In the genomic region with DNA sequence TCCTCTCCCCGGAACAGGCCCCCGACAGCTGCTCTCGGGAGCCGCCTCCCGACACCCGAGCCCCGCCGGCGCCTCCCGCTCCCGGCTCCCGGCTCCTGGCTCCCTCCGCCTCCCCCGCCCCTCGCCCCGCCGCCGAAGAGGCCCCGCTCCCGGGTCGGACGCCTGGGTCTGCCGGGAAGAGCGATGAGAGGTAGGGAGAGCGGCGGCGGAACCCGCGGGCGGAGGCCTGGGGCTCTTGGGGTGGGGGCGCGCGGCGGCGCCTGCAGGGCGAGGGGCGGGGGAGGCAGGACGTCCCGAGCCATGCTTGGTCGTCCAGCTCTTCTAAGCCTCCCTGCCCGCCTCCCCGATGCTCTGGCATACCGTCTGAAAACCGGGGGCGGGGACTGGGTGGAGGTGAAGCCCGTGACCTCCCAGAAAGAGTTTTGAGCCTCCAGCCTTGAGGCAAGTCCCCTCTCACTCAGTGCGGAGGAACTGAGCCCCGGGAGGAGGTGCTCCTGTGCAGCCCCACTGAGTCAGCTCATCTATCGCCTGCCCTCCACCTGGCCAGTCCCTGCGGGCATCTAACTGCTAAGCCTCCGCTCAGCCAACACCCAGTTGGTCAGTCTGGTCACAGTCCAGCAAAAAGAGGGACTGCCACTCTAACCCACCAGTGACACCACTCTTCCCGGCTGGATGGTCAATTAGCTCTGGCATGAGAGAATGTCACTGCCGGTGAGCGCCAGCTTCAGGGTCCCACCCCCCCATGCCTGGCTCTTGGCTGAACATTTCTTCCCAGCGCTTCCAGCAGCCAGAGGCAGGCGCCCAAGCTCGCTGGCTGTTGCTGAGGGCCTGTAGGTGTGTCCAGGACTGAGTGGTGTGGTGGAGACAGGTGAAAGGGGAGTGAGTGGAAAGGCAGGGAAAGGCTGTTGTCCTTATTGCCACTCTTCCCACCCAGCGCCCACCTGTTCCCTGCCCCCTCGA, we compare ENCODE assay signal across 8 cellular contexts. TPM values are rescaled to one million over a fixed set of nuclear protein-coding genes. Genes with fewer than 3 reads are reported as not detected.
DNase-seq lines count a peak whose midpoint lies in the region; ATAC-seq and TF ChIP-seq lines count a peak whose summit lies in the region.

No MANE protein-coding gene starts in this region.

- H3K27ac ChIP-seq in fibroblast of lung (ENCODE audit: insufficient read depth, low read length), result no peak overlapping the region
- peak overlapping the region; percentile 89 to 96 (median 94) for H3K27ac ChIP-seq in transverse colon

- H3K36me3 Mint-ChIP-seq in naive thymus-derived CD8-positive, alpha-beta T cell, result peaks cover 0 to 4% (median 3%) of the 10 kb centered on the region in 3 donors

- H3K36me3 ChIP-seq in GM06990 (ENCODE audit: control insufficient read depth, insufficient read depth, low read length) (peaks cover 1% of the 10 kb centered on the region; the same call in 1 of the 2 replicates), fibroblast of lung (ENCODE audit: control insufficient read depth, insufficient read depth, low read length) (no peaks in the 10 kb centered on the region), transverse colon (no peaks in the 10 kb centered on the region)

- H3K4me2 ChIP-seq in fibroblast of lung (ENCODE audit: extremely low read depth, insufficient read depth, low read length), result peak overlapping the region; percentile 83

- intact Hi-C loops in transverse colon (cut with DNase I; ENCODE audit: low total_unique reads), result loop anchor here (10.0 kb wide), 1 partner anchor 210 kb away; the partner anchor contains the start of gene DHX16

- H4K20me1 ChIP-seq in fibroblast of lung (ENCODE audit: control insufficient read depth, extremely low read depth, insufficient read depth, low read length), result no peaks in the 10 kb centered on the region

- peak overlapping the region; percentile 70 to 94 (median 84) for H3K4me3 Mint-ChIP-seq in naive thymus-derived CD8-positive, alpha-beta T cell

- POLR2A ChIA-PET in naive thymus-derived CD8-positive, alpha-beta T cell (lab: Charles Lee), result interaction anchor here (0.6 to 4.8 kb wide), 11 partner anchors 22 to 297 kb away, joined by 3 to 34 read pairs (median 3); partner anchors contain the start of genes FLOT1, GTF2H4, IER3 and VARS2

- peak overlapping the region; percentile 67 for H3K4me3 ChIP-seq in GM06990 (replicated peaks; ENCODE audit: low read depth, low read length)
- H3K4me3 ChIP-seq in NB4 (ENCODE audit: low read depth, low read length), result no peak overlapping the region
- H3K4me3 ChIP-seq in fibroblast of lung (replicated peaks in 1 of 4; ENCODE audit: control extremely low read depth in 1 of 4, insufficient read depth in 1 of 4, low read depth in 3 of 4, low read length in 4 of 4), result peak overlapping the region; percentile 44 to 81 (median 60)
- peak overlapping the region; percentile 70 to 97 (median 86) for H3K4me3 ChIP-seq in transverse colon

- H3K27me3 ChIP-seq in GM06990 (replicated peaks; ENCODE audit: control insufficient read depth, insufficient read depth, low read length), result no peaks in the 10 kb centered on the region
- no peaks in the 10 kb centered on the region for H3K27me3 ChIP-seq in fibroblast of lung (ENCODE audit: control insufficient read depth, insufficient read depth, low read length)
- no peaks in the 10 kb centered on the region for H3K27me3 ChIP-seq in transverse colon

- no peak for TF ChIP-seq POLR2A in NB4 (IDR thresholded peaks at IDR 0.05; ENCODE audit: extremely low read depth, insufficient read length)
- TF ChIP-seq POLR2A in transverse colon (IDR thresholded peaks at IDR 0.05), result no peak

- H3K79me2 ChIP-seq in fibroblast of lung (ENCODE audit: control insufficient read depth, insufficient read depth, low read length), result no peaks in the 10 kb centered on the region

- TF ChIP-seq CTCF in GM06990 (IDR thresholded peaks at IDR 0.05; ENCODE audit: insufficient read depth, low read length, poor library complexity, severe bottlenecking) (no peak), NB4 (IDR thresholded peaks at IDR 0.05; ENCODE audit: low read depth, low read length) (no peak), fibroblast of lung (conservative IDR thresholded peaks at IDR 0.05 in 1 of 2, IDR thresholded peaks at IDR 0.05 in 1 of 2; ENCODE audit: low read depth in 1 of 2, low read length in 2 of 2) (no peak), transverse colon (IDR thresholded peaks at IDR 0.05) (no peak)

- H2AFZ ChIP-seq in fibroblast of lung (ENCODE audit: low read length), result peak overlapping the region; percentile 19

- peak overlapping the region; percentile 58 to 93 (median 82) for H3K27ac Mint-ChIP-seq in naive thymus-derived CD8-positive, alpha-beta T cell

- no peak for TF ChIP-seq EP300 in transverse colon (IDR thresholded peaks at IDR 0.05; ENCODE audit: low read depth)

- ATAC-seq in naive thymus-derived CD8-positive, alpha-beta T cell, result peak; percentile 39 to 41
- ATAC-seq in GM21717 (IDR thresholded peaks at IDR 0.05; ENCODE audit: unreplicated experiment), result no peak
- ATAC-seq in HG03280 (IDR thresholded peaks at IDR 0.05; ENCODE audit: unreplicated experiment), result no peak

- no peaks in the 10 kb centered on the region for H3K9me3 Mint-ChIP-seq in naive thymus-derived CD8-positive, alpha-beta T cell

- H3K4me1 ChIP-seq in fibroblast of lung (ENCODE audit: control insufficient read depth, extremely low read depth, insufficient read depth, low read length) (peaks cover 23% of the 10 kb centered on the region), transverse colon (peaks cover 31 to 47% (median 35%) of the 10 kb centered on the region in 4 donors)

- peak overlapping the region; percentile 57 for H3K9ac ChIP-seq in fibroblast of lung (ENCODE audit: insufficient read depth, low read length)

- DNase-seq in GM06990 (ENCODE audit: extremely low read depth, insufficient read length), result peak; percentile 41
- DNase-seq in NB4 (ENCODE audit: low read depth), result peak; percentile 28
- peak; percentile 46 for DNase-seq in activated T-cell treated with anti-CD3 and anti-CD28 coated beads, Interleukin-2, amount 50 U/mL, for 1 hour
- DNase-seq in fibroblast of lung (ENCODE audit: low read depth in 2 of 2), result peak in 1 of 2 donors; percentile 40
- peak in 8 of 10 donors; percentile 25 to 71 (median 30) for DNase-seq in naive thymus-derived CD8-positive, alpha-beta T cell
- peak; percentile 62 for DNase-seq in transverse colon

- peaks cover 26 to 40% (median 34%) of the 10 kb centered on the region in 4 donors for H3K4me1 Mint-ChIP-seq in naive thymus-derived CD8-positive, alpha-beta T cell

- no peaks in the 10 kb centered on the region for H3K27me3 Mint-ChIP-seq in naive thymus-derived CD8-positive, alpha-beta T cell

- 3% methylated on average over 33 of the region's 59 CpGs; no CpG with 5 or more reads in 1 of the 2 donors for WGBS in transverse colon (ENCODE audit: low coverage in 1 of 2), 2 donors

- H3K9me3 ChIP-seq in fibroblast of lung (ENCODE audit: control insufficient read depth, insufficient read depth, low read depth, low read length) (no peaks in the 10 kb centered on the region), transverse colon (no peaks in the 10 kb centered on the region)

- in situ Hi-C loops in transverse colon (cut with MboI; ENCODE audit: low pct_ligation_motif_present in 1 of 4, low pct_unique_long_range_greater_than_20kb in 1 of 4, low sequenced_read_pairs in 3 of 4), result loop anchor here in 2 of 4 donors (25.0 kb wide), 1 partner anchor 148 kb away; the partner anchor contains the start of genes FLOT1 (in 2 of the 2) and IER3 (in 2 of the 2)

RNA-seq across cellular contexts. Expression of gene DDR1, which starts 0.5 kb away (rescaled TPM):
- total RNA-seq in fibroblast of lung (16.7 and 17.5 TPM in 2 replicates), transverse colon (100 to 1,000 TPM; 149 to 322 (median 230) TPM)
- 6.2 and 10.9 TPM in 2 replicates for polyA plus RNA-seq in fibroblast of lung
- polyA plus RNA-seq in fibroblast of lung (2012), result 10.7 and 18.4 TPM in 2 replicates
- polyA minus RNA-seq in fibroblast of lung (ENCODE audit: low replicate concordance), result 14.7 and 61.1 TPM in 2 replicates
- 10 to 100 TPM; 19.8 to 22.8 TPM for total RNA-seq in naive thymus-derived CD8-positive, alpha-beta T cell
- 1 to 10 TPM in 2 of 3 donors, under 1 TPM in 1; 0.57 to 5.4 (median 1.5) TPM for polyA plus RNA-seq in naive thymus-derived CD8-positive, alpha-beta T cell

RNA-seq across cellular contexts. Expression of gene GTF2H4, which starts 23.2 kb away (rescaled TPM):
- 8.7 and 12.2 TPM in 2 replicates for total RNA-seq in fibroblast of lung
- 15.3 and 25.3 TPM in 2 replicates for polyA plus RNA-seq in fibroblast of lung
- polyA plus RNA-seq in fibroblast of lung (2012), result 11.9 and 19.3 TPM in 2 replicates
- 20.4 and 21.8 TPM in 2 replicates for polyA minus RNA-seq in fibroblast of lung (ENCODE audit: low replicate concordance)
- 10 to 100 TPM; 30.0 to 33.9 TPM for total RNA-seq in naive thymus-derived CD8-positive, alpha-beta T cell
- 1 to 10 TPM; 5.1 to 8.3 (median 6.3) TPM for polyA plus RNA-seq in naive thymus-derived CD8-positive, alpha-beta T cell
- total RNA-seq in transverse colon, result 10 to 100 TPM in 1 of 4 donors, 1 to 10 TPM in 3; 2.0 to 44.5 (median 6.8) TPM

RNA-seq across cellular contexts. Expression of gene VARS2, which starts 29.2 kb away (rescaled TPM):
- 13.1 and 20.5 TPM in 2 replicates for total RNA-seq in fibroblast of lung
- 6.8 and 11.4 TPM in 2 replicates for polyA plus RNA-seq in fibroblast of lung
- polyA plus RNA-seq in fibroblast of lung (2012), result 8.9 and 18.5 TPM in 2 replicates
- polyA minus RNA-seq in fibroblast of lung (ENCODE audit: low replicate concordance), result 10.8 and 31.9 TPM in 2 replicates
- 10 to 100 TPM; 41.4 to 53.7 TPM for total RNA-seq in naive thymus-derived CD8-positive, alpha-beta T cell
- polyA plus RNA-seq in naive thymus-derived CD8-positive, alpha-beta T cell, result 10 to 100 TPM; 14.1 to 16.3 (median 14.5) TPM
- total RNA-seq in transverse colon, result 10 to 100 TPM; 13.1 to 64.7 (median 25.8) TPM

RNA-seq across cellular contexts. Expression of gene SFTA2, which starts 47.2 kb away (rescaled TPM):
- total RNA-seq in fibroblast of lung, result not detected in 2 replicates
- polyA plus RNA-seq in fibroblast of lung, result not detected in 2 replicates
- polyA plus RNA-seq in fibroblast of lung (2012), result not detected in 2 replicates
- not detected in 2 replicates for polyA minus RNA-seq in fibroblast of lung (ENCODE audit: low replicate concordance)
- total RNA-seq in naive thymus-derived CD8-positive, alpha-beta T cell, result not detected
- polyA plus RNA-seq in naive thymus-derived CD8-positive, alpha-beta T cell, result under 1 TPM in 1 of 3 donors, not detected in 2; 0.30 TPM
- not detected for total RNA-seq in transverse colon

RNA-seq across cellular contexts. Expression of gene MUCL3, which starts 56.0 kb away (rescaled TPM):
- total RNA-seq in fibroblast of lung, result not detected in 2 replicates
- polyA plus RNA-seq in fibroblast of lung, result 0.01 TPM in 1 of 2 replicates, not detected in the other
- polyA plus RNA-seq in fibroblast of lung (2012), result not detected in 2 replicates
- polyA minus RNA-seq in fibroblast of lung (ENCODE audit: low replicate concordance), result not detected in 2 replicates
- not detected for total RNA-seq in naive thymus-derived CD8-positive, alpha-beta T cell
- polyA plus RNA-seq in naive thymus-derived CD8-positive, alpha-beta T cell, result not detected
- total RNA-seq in transverse colon, result under 1 TPM in 2 of 4 donors, not detected in 2; 0.16 to 0.41 TPM

Comparison
In these comparisons a context has a peak if more than half of its experiments do, and no peak if none do; other contexts are left out.
1. ATAC-seq: peak in naive thymus-derived CD8-positive, alpha-beta T cell (2 of 2); none in GM21717 (single experiment) and HG03280 (single experiment).